ENCODE assay signal across 17 cellular contexts in genomic region chr1:26020941-26021646, GRCh38. TPM values are rescaled to one million over a fixed set of nuclear protein-coding genes. Genes with fewer than 3 reads are reported as not detected.
DNase-seq lines count a peak whose midpoint lies in the region; ATAC-seq and TF ChIP-seq lines count a peak whose summit lies in the region.
"Had no signal": no experiment of that assay in that cellular context is flagged by ENCODE, and none has a peak within 500 bp of the region (broad histone marks: within the 10 kb centered on the region; RNA-seq: fewer than 3 reads in every experiment).

No MANE protein-coding gene starts in this region.

- no peak for TF ChIP-seq RAD21 in SK-N-SH (IDR thresholded peaks at IDR 0.05; ENCODE audit: low read length)

- H3F3A ChIP-seq in SK-N-SH (replicated peaks; ENCODE audit: insufficient read depth), result no peaks in the 10 kb centered on the region

- H3K4me3 ChIP-seq in SK-N-SH (ENCODE audit: low read depth in 2 of 2, low read length in 1 of 2) (peak overlapping the region in 1 of 2 experiments; percentile 59; a peak in 2 of 4 replicates), mesenchymal stem cell (ENCODE audit: insufficient read depth in 1 of 2, low read depth in 1 of 2, low read length in 2 of 2) (peak overlapping the region in 1 of 2 experiments; percentile 67), thoracic aorta (peak overlapping the region; percentile 42)
- H3K4me3 ChIP-seq: right lobe of liver had no signal

- WGBS in SK-N-SH (ENCODE audit: low lambda C conversion rate), result 76% methylated on average over 5 of the region's 6 CpGs
- 74% methylated on average over 3 of the region's 6 CpGs for WGBS in mesenchymal stem cell

- no peaks in the 10 kb centered on the region for H3K9me2 ChIP-seq in SK-N-SH

- no peak overlapping the region for H2BK120ac ChIP-seq in mesenchymal stem cell (ENCODE audit: low read depth, low read length)

- no peak overlapping the region for H2BK15ac ChIP-seq in mesenchymal stem cell (ENCODE audit: low read depth, poor library complexity, severe bottlenecking)

- H3K4me1 ChIP-seq in SK-N-SH (ENCODE audit: control insufficient read depth in 1 of 2, insufficient read depth in 2 of 2, low read depth in 1 of 2, low read length in 1 of 2), result peaks cover 8 to 49% of the 10 kb centered on the region in 2 experiments; a peak in 2 of 4 replicates
- H3K4me1 ChIP-seq in mesenchymal stem cell (ENCODE audit: control insufficient read depth, insufficient read depth, low read depth, low read length), result peaks cover 56% of the 10 kb centered on the region
- peaks cover 6 to 30% of the 10 kb centered on the region in 2 donors for H3K4me1 ChIP-seq in thoracic aorta (ENCODE audit: control insufficient read depth in 1 of 2, low read depth in 2 of 2)
- H3K4me1 ChIP-seq: right lobe of liver had no signal

- no peaks in the 10 kb centered on the region for H3K36me3 ChIP-seq in SK-N-SH (replicated peaks in 1 of 2; ENCODE audit: control insufficient read depth in 1 of 2, insufficient read depth in 2 of 2, low read length in 1 of 2)
- H3K36me3 ChIP-seq in mesenchymal stem cell (ENCODE audit: control insufficient read depth in 1 of 2, insufficient read depth in 2 of 2, low read depth in 1 of 2, low read length in 2 of 2), result no peaks in the 10 kb centered on the region
- no peaks in the 10 kb centered on the region for H3K36me3 ChIP-seq in thoracic aorta
- H3K36me3 ChIP-seq: right lobe of liver had no signal

- peak overlapping the region; percentile 4 for H4K91ac ChIP-seq in mesenchymal stem cell (ENCODE audit: low read length)

- H3K23ac ChIP-seq in mesenchymal stem cell (ENCODE audit: low read length in 2 of 2), result no peak overlapping the region

- DNase-seq in SK-N-SH (no peak), mesenchymal stem cell (peak; percentile 63), thoracic aorta (ENCODE audit: low spot score) (no peak)
- no peak for DNase-seq in activated naive CD4-positive, alpha-beta T cell treated with Interleukin-2 at 50 U/mL for 16 hours
- DNase-seq: 8988T; activated CD4-positive, alpha-beta T cell treated with anti-CD3 and anti-CD28 coated beads for 48 hours; COR-L47; immature natural killer cell; right lobe of liver; stimulated activated naive CD4-positive, alpha-beta T cell had no signal

- H3K27ac Mint-ChIP-seq in dendritic cell treated with granulocyte-macrophage colony-stimulating factor and Interleukin-4, amounts not matched to agents 40 ng/mL and 50 ng/mL, for 4 days, result peak overlapping the region; percentile 62

- H2AFZ ChIP-seq in SK-N-SH (ENCODE audit: low read depth) (no peak overlapping the region), mesenchymal stem cell (ENCODE audit: low read depth, low read length) (no peak overlapping the region)

- no peaks in the 10 kb centered on the region for H3K36me3 Mint-ChIP-seq in dendritic cell treated with granulocyte-macrophage colony-stimulating factor and Interleukin-4, amounts not matched to agents 40 ng/mL and 50 ng/mL, for 4 days (ENCODE audit: low read depth)
- H3K36me3 Mint-ChIP-seq: immature natural killer cell had no signal

- H2BK5ac ChIP-seq in mesenchymal stem cell (ENCODE audit: low read depth, low read length, poor library complexity, severe bottlenecking), result no peak overlapping the region

- H2AK5ac ChIP-seq in mesenchymal stem cell (ENCODE audit: low read length, severe bottlenecking), result no peak overlapping the region

- POLR2A ChIA-PET in SK-N-SH (lab: Yijun Ruan, JAX), result interaction anchor here (1.2 to 1.9 kb wide), 4 partner anchors 15 to 146 kb away, joined by 3 to 13 read pairs (median 4); no protein-coding TSS in a partner anchor

- H3K9ac ChIP-seq in SK-N-SH (no peak overlapping the region), mesenchymal stem cell (ENCODE audit: low read length) (no peak overlapping the region)

- intact Hi-C loops in dendritic cell treated with granulocyte-macrophage colony-stimulating factor and Interleukin-4, amounts not matched to agents 40 ng/mL and 50 ng/mL, for 4 days (cut with micrococcal nuclease), result no loop called here

- TF ChIP-seq CTCF in SK-N-SH (IDR thresholded peaks at IDR 0.05), result no peak
- TF ChIP-seq CTCF in thoracic aorta (IDR thresholded peaks at IDR 0.05), result no peak

- H3K27ac ChIP-seq in SK-N-SH (ENCODE audit: low read depth in 2 of 2, low read length in 1 of 2) (peak overlapping the region in 1 of 2 experiments; percentile 95; a peak in 2 of 4 replicates), mesenchymal stem cell (ENCODE audit: low read length, poor library complexity, severe bottlenecking) (no peak overlapping the region), thoracic aorta (no peak overlapping the region)
- H3K27ac ChIP-seq: right lobe of liver had no signal

- CTCF ChIA-PET in SK-N-SH (lab: Yijun Ruan, JAX), result interaction anchor here (1.0 to 3.0 kb wide), 8 partner anchors 11 to 149 kb away, joined by 3 to 12 read pairs (median 8); partner anchors contain the start of genes PAFAH2 and ZNF593

- H3K9me3 Mint-ChIP-seq in dendritic cell treated with granulocyte-macrophage colony-stimulating factor and Interleukin-4, amounts not matched to agents 40 ng/mL and 50 ng/mL, for 4 days, result no peaks in the 10 kb centered on the region
- H3K9me3 Mint-ChIP-seq: immature natural killer cell had no signal

- H3K4me2 ChIP-seq in SK-N-SH, result peak overlapping the region; percentile 71
- H3K4me2 ChIP-seq in mesenchymal stem cell (ENCODE audit: low read length, poor library complexity, severe bottlenecking), result peak overlapping the region; percentile 81

- H2BK12ac ChIP-seq in mesenchymal stem cell (ENCODE audit: low read length in 2 of 2), result peak overlapping the region; percentile 24 to 28

- H3K79me2 ChIP-seq in SK-N-SH (ENCODE audit: insufficient read depth), result no peaks in the 10 kb centered on the region

- H3K4me1 Mint-ChIP-seq in dendritic cell treated with granulocyte-macrophage colony-stimulating factor and Interleukin-4, amounts not matched to agents 40 ng/mL and 50 ng/mL, for 4 days (ENCODE audit: low read depth), result peaks cover 55% of the 10 kb centered on the region

- H4K20me1 ChIP-seq in SK-N-SH (ENCODE audit: insufficient read depth), result no peaks in the 10 kb centered on the region

- no peak for ATAC-seq in SK-N-SH treated with all-trans-retinoic acid at 6 μM for 48 hours
- ATAC-seq in thoracic aorta (ENCODE audit: insufficient number of reproducible peaks, low FRiP score, low read depth), result no peak
- no peak for ATAC-seq in HG03354 (IDR thresholded peaks at IDR 0.05; ENCODE audit: poor library complexity, severe bottlenecking, unreplicated experiment)
- no peak for ATAC-seq in HG02885 (IDR thresholded peaks at IDR 0.05; ENCODE audit: poor library complexity, unreplicated experiment)

- H3K4ac ChIP-seq in mesenchymal stem cell (ENCODE audit: low read depth in 1 of 2, low read length in 2 of 2), result peak overlapping the region in 1 of 2 experiments; percentile 4

- H3K27me3 ChIP-seq in SK-N-SH (ENCODE audit: insufficient read depth) (no peaks in the 10 kb centered on the region), mesenchymal stem cell (ENCODE audit: control insufficient read depth in 1 of 2, insufficient read depth in 1 of 2, low read length in 2 of 2) (peaks cover 0 to 13% of the 10 kb centered on the region in 2 experiments), thoracic aorta (replicated peaks; ENCODE audit: insufficient read depth) (no peaks in the 10 kb centered on the region)
- H3K27me3 ChIP-seq: right lobe of liver had no signal

- H4K8ac ChIP-seq in mesenchymal stem cell (ENCODE audit: low read length), result no peak overlapping the region

- no peak overlapping the region for H3K4me3 Mint-ChIP-seq in dendritic cell treated with granulocyte-macrophage colony-stimulating factor and Interleukin-4, amounts not matched to agents 40 ng/mL and 50 ng/mL, for 4 days
- H3K4me3 Mint-ChIP-seq: immature natural killer cell had no signal

- peaks cover 6% of the 10 kb centered on the region for H3K79me1 ChIP-seq in mesenchymal stem cell (replicated peaks; ENCODE audit: low read length, poor library complexity, severe bottlenecking)

- no peak for TF ChIP-seq EP300 in SK-N-SH (IDR thresholded peaks at IDR 0.05; ENCODE audit: borderline replicate concordance in 1 of 2, low read depth in 1 of 2, low read length in 1 of 2)

- peak overlapping the region in 1 of 2 experiments; percentile 19 for H3K18ac ChIP-seq in mesenchymal stem cell (ENCODE audit: low read depth in 1 of 2, low read length in 2 of 2)

- H3K9me3 ChIP-seq in SK-N-SH (no peaks in the 10 kb centered on the region), mesenchymal stem cell (ENCODE audit: control insufficient read depth, low read length) (no peaks in the 10 kb centered on the region), thoracic aorta (no peaks in the 10 kb centered on the region)
- H3K9me3 ChIP-seq: right lobe of liver had no signal

- H3K14ac ChIP-seq in mesenchymal stem cell (ENCODE audit: low read length in 2 of 2), result no peak overlapping the region

- peaks cover 37% of the 10 kb centered on the region for H3K27me3 Mint-ChIP-seq in dendritic cell treated with granulocyte-macrophage colony-stimulating factor and Interleukin-4, amounts not matched to agents 40 ng/mL and 50 ng/mL, for 4 days

TF ChIP-seq in SK-N-SH, 30 proteins besides CTCF, POLR2A, EP300 and RAD21 (continues in another document):
- TF ChIP-seq EZH2phosphoT487 (IDR thresholded peaks at IDR 0.05; ENCODE audit: borderline replicate concordance, low read depth), result no peak

TF ChIP-seq in SK-N-SH treated with all-trans-retinoic acid at 6 μM for 48 hours, 23 proteins besides CTCF, POLR2A, EP300 and RAD21 (continues in another document):
- no peak for TF ChIP-seq ARNTL (CRISPR knock-in tag; IDR thresholded peaks at IDR 0.05; ENCODE audit: borderline replicate concordance, low read depth)

RNA-seq across cellular contexts. Expression of gene EXTL1, which starts 0.5 kb away (rescaled TPM):
- 0.58 and 1.1 TPM in 2 replicates for polyA plus RNA-seq in SK-N-SH (2012; rRNA removed)
- 0.33 and 0.51 TPM in 2 replicates for polyA plus RNA-seq in SK-N-SH (2012; cell fraction: cytosol; rRNA removed)
- polyA plus RNA-seq in SK-N-SH (2012; cell fraction: nucleus; rRNA removed), result 3.7 and 3.8 TPM in 2 replicates
- polyA plus RNA-seq in mesenchymal stem cell (2013, experiment 1 of 2), result 0.41 TPM
- polyA plus RNA-seq in mesenchymal stem cell (2013, experiment 2 of 2), result 0.38 TPM
- total RNA-seq in thoracic aorta, result 1 to 10 TPM in 1 of 2 donors, not detected in 1; 1.6 TPM
- total RNA-seq: dermis blood vessel endothelial cell; H4; T-helper 2 cell treated with Interferon-gamma antibody and Interleukin-4, amounts not matched to agents 100 ng/mL and 5 ng/mL, for 36 hours had no signal
- polyA plus RNA-seq: immature natural killer cell had no signal

RNA-seq across cellular contexts. Expression of gene PAFAH2, which starts 23.2 kb away (rescaled TPM):
- 10.8 and 16.0 TPM in 2 replicates for polyA plus RNA-seq in SK-N-SH (2012; rRNA removed)
- polyA plus RNA-seq in SK-N-SH (2012; cell fraction: cytosol; rRNA removed), result 14.2 and 15.5 TPM in 2 replicates
- polyA plus RNA-seq in SK-N-SH (2012; cell fraction: nucleus; rRNA removed), result 10.1 and 13.5 TPM in 2 replicates
- 7.8 TPM for polyA plus RNA-seq in mesenchymal stem cell (2013, experiment 1 of 2)
- polyA plus RNA-seq in mesenchymal stem cell (2013, experiment 2 of 2), result 7.5 TPM
- total RNA-seq in thoracic aorta, result 1 to 10 TPM; 3.6 to 6.9 TPM

RNA-seq across cellular contexts. Expression of gene SLC30A2, which starts 24.8 kb away (rescaled TPM):
- not detected in 2 replicates for polyA plus RNA-seq in SK-N-SH (2012; rRNA removed)
- not detected in 2 replicates for polyA plus RNA-seq in SK-N-SH (2012; cell fraction: cytosol; rRNA removed)
- not detected in 2 replicates for polyA plus RNA-seq in SK-N-SH (2012; cell fraction: nucleus; rRNA removed)
- not detected for polyA plus RNA-seq in mesenchymal stem cell (2013, experiment 1 of 2)
- polyA plus RNA-seq in mesenchymal stem cell (2013, experiment 2 of 2), result not detected
- not detected for total RNA-seq in thoracic aorta
- total RNA-seq: dermis blood vessel endothelial cell; H4; T-helper 2 cell treated with Interferon-gamma antibody and Interleukin-4, amounts not matched to agents 100 ng/mL and 5 ng/mL, for 36 hours had no signal
- polyA plus RNA-seq: immature natural killer cell had no signal

RNA-seq across cellular contexts. Expression of gene TRIM63, which starts 46.3 kb away (rescaled TPM):
- polyA plus RNA-seq in SK-N-SH (2012; rRNA removed), result not detected in 2 replicates
- not detected in 2 replicates for polyA plus RNA-seq in SK-N-SH (2012; cell fraction: cytosol; rRNA removed)
- 0.02 TPM in 1 of 2 replicates, not detected in the other for polyA plus RNA-seq in SK-N-SH (2012; cell fraction: nucleus; rRNA removed)
- polyA plus RNA-seq in mesenchymal stem cell (2013, experiment 1 of 2), result 0.77 TPM
- polyA plus RNA-seq in mesenchymal stem cell (2013, experiment 2 of 2), result 0.88 TPM
- total RNA-seq in thoracic aorta, result not detected
- total RNA-seq: dermis blood vessel endothelial cell; H4; T-helper 2 cell treated with Interferon-gamma antibody and Interleukin-4, amounts not matched to agents 100 ng/mL and 5 ng/mL, for 36 hours had no signal
